Comparison of ENCODE assay signal across 8 cellular contexts in genomic region chr22:19986410-19987341, GRCh38. TPM values are rescaled to one million over a fixed set of nuclear protein-coding genes. Genes with fewer than 3 reads are reported as not detected.
DNase-seq lines count a peak whose midpoint lies in the region; ATAC-seq, FAIRE-seq and TF ChIP-seq lines count a peak whose summit lies in the region.

No MANE protein-coding gene starts in this region.

- peak overlapping the region; percentile 74 to 86 (median 82) for H3K4me3 Mint-ChIP-seq in immature natural killer cell

- peak; percentile 61 for ATAC-seq in GM19035 (IDR thresholded peaks at IDR 0.05; ENCODE audit: unreplicated experiment)
- ATAC-seq in HG02571 (IDR thresholded peaks at IDR 0.05; ENCODE audit: unreplicated experiment), result no peak

- WGBS in small intestine, 3 donors, result 1 to 5% (median 2%) methylated on average over 38 to 75 of the region's 76 CpGs

- H3K9me3 Mint-ChIP-seq in immature natural killer cell, result no peaks in the 10 kb centered on the region

- TF ChIP-seq CTCF in WI38 (IDR thresholded peaks at IDR 0.05; ENCODE audit: low read depth, low read length), result no peak
- no peak for TF ChIP-seq CTCF in bronchial epithelial cell (IDR thresholded peaks at IDR 0.05; ENCODE audit: insufficient read depth, low read length, severe bottlenecking)

- no peaks in the 10 kb centered on the region for H3K9me3 ChIP-seq in small intestine (ENCODE audit: control insufficient read depth, low read depth)

- peak; percentile 45 for DNase-seq in NCI-H1436 treated with DMSO at 0.1 percent for 48 hours (lab: John Stamatoyannopoulos, UW)
- peak; percentile 37 for DNase-seq in bronchial epithelial cell (ENCODE audit: low read depth)
- DNase-seq in immature natural killer cell, result peak; percentile 72 to 78 (median 76)
- peak; percentile 73 for DNase-seq in small intestine

- FAIRE-seq in bronchial epithelial cell (lab: Jason Lieb, UNC) (no peak), small intestine (lab: Jason Lieb, UNC) (no peak)

- H3K27ac ChIP-seq in ACC112 (ENCODE audit: low read depth, low read length) (no peak overlapping the region), small intestine (ENCODE audit: low read depth in 1 of 2, low read length in 1 of 2) (peak overlapping the region in 1 of 2 donors; percentile 37)

- no peaks in the 10 kb centered on the region for H3K36me3 ChIP-seq in ACC112 (ENCODE audit: insufficient read depth, low read length)
- H3K36me3 ChIP-seq in bronchial epithelial cell (ENCODE audit: control insufficient read depth, insufficient read depth, low read length), result no peaks in the 10 kb centered on the region
- no peaks in the 10 kb centered on the region for H3K36me3 ChIP-seq in small intestine (ENCODE audit: control insufficient read depth in 2 of 2, insufficient read depth in 2 of 2, low read length in 2 of 2)

- peaks cover 0 to 5% (median 1%) of the 10 kb centered on the region in 3 donors for H3K27me3 Mint-ChIP-seq in immature natural killer cell (ENCODE audit: low read depth in 3 of 3)

- H3K4me1 ChIP-seq in ACC112 (ENCODE audit: control insufficient read depth, insufficient read depth, low read length, unreplicated experiment), result peaks cover 12% of the 10 kb centered on the region
- H3K4me1 ChIP-seq in small intestine (ENCODE audit: control insufficient read depth in 2 of 2, insufficient read depth in 1 of 2, low read depth in 1 of 2, low read length in 1 of 2), result peaks cover 0 to 2% of the 10 kb centered on the region in 2 donors

- H3K4me1 Mint-ChIP-seq in immature natural killer cell, result peaks cover 15 to 23% of the 10 kb centered on the region in 2 donors

- no peaks in the 10 kb centered on the region for H3K79me2 ChIP-seq in ACC112 (ENCODE audit: control insufficient read depth, insufficient read depth, low read length, unreplicated experiment)

- no peaks in the 10 kb centered on the region for H3K36me3 Mint-ChIP-seq in immature natural killer cell

- H3K27ac Mint-ChIP-seq in immature natural killer cell, result peak overlapping the region in 3 of 6 donors; percentile 11 to 40 (median 35)

- H3K27me3 ChIP-seq in ACC112 (ENCODE audit: insufficient read depth, low read length) (no peaks in the 10 kb centered on the region), bronchial epithelial cell (ENCODE audit: control insufficient read depth, insufficient read depth, low read length) (no peaks in the 10 kb centered on the region), small intestine (ENCODE audit: control insufficient read depth in 2 of 2, insufficient read depth in 2 of 2, low read length in 2 of 2) (no peaks in the 10 kb centered on the region)

- H2AFZ ChIP-seq in ACC112 (ENCODE audit: low read length, unreplicated experiment), result peak overlapping the region; percentile 75

- H3K4me3 ChIP-seq in ACC112 (ENCODE audit: low read depth, low read length), result peak overlapping the region; percentile 77
- peak overlapping the region; percentile 74 for H3K4me3 ChIP-seq in WI38 (ENCODE audit: low read depth, low read length)
- H3K4me3 ChIP-seq in bronchial epithelial cell (ENCODE audit: low read depth, low read length), result peak overlapping the region; percentile 57
- H3K4me3 ChIP-seq in small intestine (ENCODE audit: low read depth in 1 of 2, low read length in 2 of 2), result peak overlapping the region; percentile 55 to 59

RNA-seq across cellular contexts. Expression of gene ARVCF, which starts 29.9 kb away (rescaled TPM):
- total RNA-seq in bronchial epithelial cell, result 19.2 and 23.2 TPM in 2 replicates
- polyA plus RNA-seq in immature natural killer cell (10 to 100 TPM in 1 of 3 donors, 1 to 10 TPM in 2; 5.3 to 15.9 (median 5.3) TPM), small intestine (10 to 100 TPM in 1 of 3 donors, 1 to 10 TPM in 2; 2.2 to 11.7 (median 2.9) TPM)

RNA-seq across cellular contexts. Expression of gene TANGO2, which starts 34.2 kb away (rescaled TPM):
- 41.6 and 44.2 TPM in 2 replicates for total RNA-seq in bronchial epithelial cell
- polyA plus RNA-seq in immature natural killer cell (10 to 100 TPM; 43.3 to 68.6 (median 56.6) TPM), small intestine (10 to 100 TPM; 19.0 to 23.3 (median 22.7) TPM)

RNA-seq across cellular contexts. Expression of gene TXNRD2, which starts 45.1 kb away (rescaled TPM):
- 12.9 and 19.1 TPM in 2 replicates for total RNA-seq in bronchial epithelial cell
- polyA plus RNA-seq in immature natural killer cell (10 to 100 TPM; 11.0 to 17.1 (median 15.5) TPM), small intestine (10 to 100 TPM; 16.8 to 43.8 (median 37.8) TPM)

RNA-seq across cellular contexts. Expression of gene COMT, which starts 45.1 kb away (rescaled TPM):
- 221 and 272 TPM in 2 replicates for total RNA-seq in bronchial epithelial cell
- polyA plus RNA-seq in immature natural killer cell (100 to 1,000 TPM; 130 to 167 (median 155) TPM), small intestine (100 to 1,000 TPM in 2 of 3 donors, 10 to 100 TPM in 1; 57.8 to 151 (median 119) TPM)
